ENCODE assay signal across 16 cellular contexts in the genomic region with DNA sequence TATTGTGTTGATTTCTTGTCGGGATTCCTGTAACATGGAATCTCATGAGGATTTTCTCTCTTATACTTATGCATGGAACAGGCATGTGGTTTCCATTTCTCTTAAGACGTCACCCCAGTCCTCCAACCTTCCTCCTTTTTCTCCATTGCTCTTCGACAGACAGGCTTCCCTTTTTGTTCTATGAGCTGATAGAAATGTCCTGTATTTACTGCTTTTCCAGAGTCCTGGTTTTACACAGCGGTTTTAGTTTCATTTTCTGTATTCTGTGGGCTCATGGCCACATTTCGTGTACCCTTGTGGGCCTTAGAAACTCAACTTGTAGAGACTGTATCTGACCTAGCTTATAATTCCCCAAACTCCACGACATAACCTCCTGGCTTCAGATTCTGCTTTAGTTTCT.
DNase-seq lines count a peak whose midpoint lies in the region; ATAC-seq, FAIRE-seq and TF ChIP-seq lines count a peak whose summit lies in the region.
"Had no signal": no experiment of that assay in that cellular context is flagged by ENCODE, and none has a peak within 500 bp of the region (broad histone marks: within the 10 kb centered on the region; RNA-seq: fewer than 3 reads in every experiment).

No MANE protein-coding gene starts in this region.

- H3K9me3 ChIP-seq in right lobe of liver (no peaks in the 10 kb centered on the region), HepG2 (ENCODE audit: low read length) (no peaks in the 10 kb centered on the region)
- H3K9me3 ChIP-seq: stomach had no signal

- H3K4me3 ChIP-seq in right lobe of liver (no peak overlapping the region), HepG2 (replicated peaks in 1 of 3; ENCODE audit: insufficient read depth in 1 of 3, low read depth in 2 of 3, low read length in 3 of 3) (no peak overlapping the region)
- H3K4me3 ChIP-seq: hepatocyte, stomach had no signal

- DNase-seq in right lobe of liver (no peak), HepG2 (ENCODE audit: low spot score) (no peak), MV-4-11 (lab: John Stamatoyannopoulos, UW) (peak; percentile 81), erythroblast (lab: John Stamatoyannopoulos, UW) (peak; percentile 14 to 21), NCI-H226 (no peak), GOT3 (lab: John Stamatoyannopoulos, UW) (no peak)
- no peak for DNase-seq in activated CD4-positive, CD25-positive, alpha-beta regulatory T cell (lab: John Stamatoyannopoulos, UW)
- DNase-seq: anterior cingulate cortex, kidney, NCI-H1092 treated with DMSO at 0.1 percent for 48 hours, NCI-H774, right cardiac atrium, stomach had no signal

- no peak for FAIRE-seq in HepG2 (lab: Jason Lieb, UNC)
- FAIRE-seq: endometrium, kidney had no signal

- ATAC-seq in right lobe of liver (peak; percentile 33 to 60 (median 58)), HepG2 (no peak), GM21619 (IDR thresholded peaks at IDR 0.05; ENCODE audit: unreplicated experiment) (no peak)
- ATAC-seq: right cardiac atrium had no signal

- H3K4me2 ChIP-seq in HepG2 (ENCODE audit: low read depth, low read length) = no peak overlapping the region
- H3K4me2 ChIP-seq: hepatocyte had no signal

- no peaks in the 10 kb centered on the region for H4K20me1 ChIP-seq in HepG2 (ENCODE audit: insufficient read depth, low read length)

- no peak overlapping the region for H3K27ac ChIP-seq in right lobe of liver
- no peak overlapping the region for H3K27ac ChIP-seq in HepG2 (ENCODE audit: extremely low read length, insufficient read depth, low read length)
- H3K27ac ChIP-seq: hepatocyte, stomach had no signal

- H3K27me3 ChIP-seq in right lobe of liver (no peaks in the 10 kb centered on the region), HepG2 (ENCODE audit: control insufficient read depth in 1 of 2, insufficient read depth in 2 of 2, low read length in 2 of 2) (no peaks in the 10 kb centered on the region)
- H3K27me3 ChIP-seq: hepatocyte, stomach had no signal

- no peaks in the 10 kb centered on the region for H3K79me2 ChIP-seq in HepG2 (ENCODE audit: insufficient read depth, low read length)

- no peak overlapping the region for H3K9ac ChIP-seq in HepG2 (ENCODE audit: insufficient read depth, low read depth, low read length)

- POLR2A ChIA-PET in HepG2 (lab: Yijun Ruan, JAX) = no interaction called here

- CTCF ChIA-PET in HepG2 (lab: Yijun Ruan, JAX; ENCODE audit: low intra/inter-chr PET ratio, low total read pairs) = no interaction called here

- 69% methylated on average over 5 of the region's 6 CpGs for WGBS in right lobe of liver (ENCODE audit: insufficient coverage, low coverage, low lambda C conversion rate, missing lambda C conversion rate)
- 97% methylated on average over 6 of the region's 6 CpGs for WGBS in HepG2 (ENCODE audit: low lambda C conversion rate)

- H2AFZ ChIP-seq in HepG2 (ENCODE audit: low read length) = no peak overlapping the region
- H2AFZ ChIP-seq: hepatocyte had no signal

- intact Hi-C loops in right lobe of liver (cut with DNase I) = no loop called here
- intact Hi-C loops in HepG2 (cut with micrococcal nuclease; ENCODE audit: unreplicated experiment) = no loop called here

- no peak for TF ChIP-seq CTCF in right lobe of liver (IDR thresholded peaks at IDR 0.05)
- TF ChIP-seq CTCF in HepG2 (CRISPR knock-in tag; IDR thresholded peaks at IDR 0.05) = no peak

- H3K4me1 ChIP-seq in right lobe of liver (no peaks in the 10 kb centered on the region), HepG2 (ENCODE audit: insufficient read depth, low read length) (no peaks in the 10 kb centered on the region)
- H3K4me1 ChIP-seq: stomach had no signal

- no peak for TF ChIP-seq POLR2A in right lobe of liver (IDR thresholded peaks at IDR 0.05)
- TF ChIP-seq POLR2A in HepG2 (IDR thresholded peaks at IDR 0.05; ENCODE audit: insufficient read depth in 1 of 2, low read depth in 2 of 2, low read length in 2 of 2) = no peak
- no peak for TF ChIP-seq POLR2A in erythroblast (IDR thresholded peaks at IDR 0.05; ENCODE audit: low read length)

- TF ChIP-seq RAD21 in HepG2 (CRISPR knock-in tag; IDR thresholded peaks at IDR 0.05) = no peak

- in situ Hi-C loops in HepG2 (cut with HindIII; ENCODE audit: extremely low pct_ligation_motif_present, low pct_unique_long_range_greater_than_20kb) = no loop called here

- H3K36me3 ChIP-seq in right lobe of liver = peaks cover 0 to 5% (median 0%) of the 10 kb centered on the region in 4 donors
- H3K36me3 ChIP-seq in HepG2 (replicated peaks in 1 of 2; ENCODE audit: control insufficient read depth in 1 of 2, insufficient read depth in 2 of 2, low read length in 2 of 2) = peaks cover 3 to 5% of the 10 kb centered on the region in 2 experiments; a peak in 1 of 5 replicates

- no peak for TF ChIP-seq EP300 in HepG2 (IDR thresholded peaks at IDR 0.05; ENCODE audit: low read depth in 2 of 2, low read length in 2 of 2)
- TF ChIP-seq EP300 in HepG2 (CRISPR knock-in tag; IDR thresholded peaks at IDR 0.05; ENCODE audit: borderline replicate concordance) = no peak

- no TSS peak for BruUV-seq in HepG2 (replicated peaks; lab: Mats Ljungman, UMichigan)

TF ChIP-seq in HepG2, 621 proteins besides CTCF, POLR2A, EP300 and RAD21:
- no peak for TF ChIP-seq KLF15 (CRISPR knock-in tag; IDR thresholded peaks at IDR 0.05; ENCODE audit: borderline replicate concordance)
- TF ChIP-seq RFXAP (CRISPR knock-in tag; IDR thresholded peaks at IDR 0.05; ENCODE audit: borderline replicate concordance) = no peak
- TF ChIP-seq, protein P1, sequence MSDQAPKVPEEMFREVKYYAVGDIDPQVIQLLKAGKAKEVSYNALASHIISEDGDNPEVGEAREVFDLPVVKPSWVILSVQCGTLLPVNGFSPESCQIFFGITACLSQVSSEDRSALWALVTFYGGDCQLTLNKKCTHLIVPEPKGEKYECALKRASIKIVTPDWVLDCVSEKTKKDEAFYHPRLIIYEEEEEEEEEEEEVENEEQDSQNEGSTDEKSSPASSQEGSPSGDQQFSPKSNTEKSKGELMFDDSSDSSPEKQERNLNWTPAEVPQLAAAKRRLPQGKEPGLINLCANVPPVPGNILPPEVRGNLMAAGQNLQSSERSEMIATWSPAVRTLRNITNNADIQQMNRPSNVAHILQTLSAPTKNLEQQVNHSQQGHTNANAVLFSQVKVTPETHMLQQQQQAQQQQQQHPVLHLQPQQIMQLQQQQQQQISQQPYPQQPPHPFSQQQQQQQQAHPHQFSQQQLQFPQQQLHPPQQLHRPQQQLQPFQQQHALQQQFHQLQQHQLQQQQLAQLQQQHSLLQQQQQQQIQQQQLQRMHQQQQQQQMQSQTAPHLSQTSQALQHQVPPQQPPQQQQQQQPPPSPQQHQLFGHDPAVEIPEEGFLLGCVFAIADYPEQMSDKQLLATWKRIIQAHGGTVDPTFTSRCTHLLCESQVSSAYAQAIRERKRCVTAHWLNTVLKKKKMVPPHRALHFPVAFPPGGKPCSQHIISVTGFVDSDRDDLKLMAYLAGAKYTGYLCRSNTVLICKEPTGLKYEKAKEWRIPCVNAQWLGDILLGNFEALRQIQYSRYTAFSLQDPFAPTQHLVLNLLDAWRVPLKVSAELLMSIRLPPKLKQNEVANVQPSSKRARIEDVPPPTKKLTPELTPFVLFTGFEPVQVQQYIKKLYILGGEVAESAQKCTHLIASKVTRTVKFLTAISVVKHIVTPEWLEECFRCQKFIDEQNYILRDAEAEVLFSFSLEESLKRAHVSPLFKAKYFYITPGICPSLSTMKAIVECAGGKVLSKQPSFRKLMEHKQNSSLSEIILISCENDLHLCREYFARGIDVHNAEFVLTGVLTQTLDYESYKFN (CRISPR knock-in tag; conservative IDR thresholded peaks at IDR 0.05) = no peak
- TF ChIP-seq ZNF709 (CRISPR knock-in tag; IDR thresholded peaks at IDR 0.05) = no peak
- TF ChIP-seq ZNF180 (CRISPR knock-in tag; IDR thresholded peaks at IDR 0.05; ENCODE audit: borderline replicate concordance, low read depth) = no peak
- TF ChIP-seq, protein P2, sequence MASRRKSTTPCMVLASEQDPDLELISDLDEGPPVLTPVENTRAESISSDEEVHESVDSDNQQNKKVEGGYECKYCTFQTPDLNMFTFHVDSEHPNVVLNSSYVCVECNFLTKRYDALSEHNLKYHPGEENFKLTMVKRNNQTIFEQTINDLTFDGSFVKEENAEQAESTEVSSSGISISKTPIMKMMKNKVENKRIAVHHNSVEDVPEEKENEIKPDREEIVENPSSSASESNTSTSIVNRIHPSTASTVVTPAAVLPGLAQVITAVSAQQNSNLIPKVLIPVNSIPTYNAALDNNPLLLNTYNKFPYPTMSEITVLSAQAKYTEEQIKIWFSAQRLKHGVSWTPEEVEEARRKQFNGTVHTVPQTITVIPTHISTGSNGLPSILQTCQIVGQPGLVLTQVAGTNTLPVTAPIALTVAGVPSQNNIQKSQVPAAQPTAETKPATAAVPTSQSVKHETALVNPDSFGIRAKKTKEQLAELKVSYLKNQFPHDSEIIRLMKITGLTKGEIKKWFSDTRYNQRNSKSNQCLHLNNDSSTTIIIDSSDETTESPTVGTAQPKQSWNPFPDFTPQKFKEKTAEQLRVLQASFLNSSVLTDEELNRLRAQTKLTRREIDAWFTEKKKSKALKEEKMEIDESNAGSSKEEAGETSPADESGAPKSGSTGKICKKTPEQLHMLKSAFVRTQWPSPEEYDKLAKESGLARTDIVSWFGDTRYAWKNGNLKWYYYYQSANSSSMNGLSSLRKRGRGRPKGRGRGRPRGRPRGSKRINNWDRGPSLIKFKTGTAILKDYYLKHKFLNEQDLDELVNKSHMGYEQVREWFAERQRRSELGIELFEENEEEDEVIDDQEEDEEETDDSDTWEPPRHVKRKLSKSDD (CRISPR knock-in tag; IDR thresholded peaks at IDR 0.05; ENCODE audit: low read depth) = no peak

Comparison
In these comparisons a context has a peak if more than half of its experiments do, and no peak if none do; other contexts are left out.
1. ATAC-seq: peak in right lobe of liver (4 of 4); none in HepG2 (single experiment) and GM21619 (single experiment).
2. DNase-seq: peak in MV-4-11 (single experiment) and erythroblast (2 of 2); none in right lobe of liver (0 of 3), HepG2 (single experiment), NCI-H226 (single experiment), GOT3 (single experiment) and activated CD4-positive, CD25-positive, alpha-beta regulatory T cell (0 of 4).